In the genomic region with DNA sequence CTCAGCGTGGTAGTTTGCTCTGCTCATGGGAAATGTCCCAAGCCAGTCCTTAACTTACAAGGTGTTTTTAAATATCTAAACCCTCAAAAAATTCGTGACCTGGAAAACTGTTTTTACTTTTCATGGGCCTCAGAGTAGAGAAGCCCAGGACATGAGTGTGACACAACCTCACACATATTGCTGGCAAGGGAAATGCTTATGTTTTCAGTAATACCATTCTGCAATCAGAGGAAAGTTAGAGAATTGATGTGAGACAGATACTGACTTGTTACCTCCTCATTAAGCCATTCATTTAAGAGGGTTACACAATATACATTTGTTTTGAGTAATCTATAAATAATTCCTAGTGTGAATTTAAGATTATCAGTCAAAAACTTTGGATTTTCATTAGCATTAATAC, we compare ENCODE assay signal across 5 cellular contexts.
"Had no signal": no experiment of that assay in that cellular context is flagged by ENCODE, and none has a peak within 500 bp of the region (broad histone marks: within the 10 kb centered on the region; RNA-seq: fewer than 3 reads in every experiment).

No MANE protein-coding gene starts in this region.

- H3K27ac Mint-ChIP-seq: IgD-negative memory B cell had no signal

- H3K27me3 Mint-ChIP-seq: IgD-negative memory B cell had no signal

- H3K27ac ChIP-seq: HL-60 had no signal

- ATAC-seq: HepG2, K562 had no signal

- H3K4me3 Mint-ChIP-seq: IgD-negative memory B cell had no signal

- H3K4me3 ChIP-seq: K562 had no signal

- H3K9me3 Mint-ChIP-seq: IgD-negative memory B cell had no signal

- DNase-seq: IMR-90 had no signal
